2 cellular contexts compared by ENCODE assay signal in the genomic region with DNA sequence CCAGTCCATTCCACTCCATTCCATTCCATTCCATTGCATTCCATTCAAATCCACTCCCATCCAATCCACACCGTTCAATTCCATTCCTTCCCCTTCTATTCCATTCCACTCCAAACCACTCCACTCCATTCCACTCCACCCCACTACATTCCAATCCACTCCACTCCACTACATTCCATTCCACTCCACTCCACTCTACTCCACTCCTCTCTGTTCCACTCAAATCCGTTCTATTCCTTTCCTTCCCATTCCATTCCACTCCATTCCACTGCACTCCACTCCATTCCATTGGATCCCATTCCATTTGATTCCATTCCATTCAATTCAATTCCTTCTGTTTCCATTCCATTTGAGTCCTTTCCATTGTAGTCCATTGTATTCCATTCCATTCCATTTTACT.
TF ChIP-seq lines count a peak whose summit lies in the region.

No MANE protein-coding gene starts in this region.

TF ChIP-seq in GM23338, 12 proteins besides CTCF, POLR2A, EP300 and RAD21 (continued from another document):
- TF ChIP-seq, protein P1, sequence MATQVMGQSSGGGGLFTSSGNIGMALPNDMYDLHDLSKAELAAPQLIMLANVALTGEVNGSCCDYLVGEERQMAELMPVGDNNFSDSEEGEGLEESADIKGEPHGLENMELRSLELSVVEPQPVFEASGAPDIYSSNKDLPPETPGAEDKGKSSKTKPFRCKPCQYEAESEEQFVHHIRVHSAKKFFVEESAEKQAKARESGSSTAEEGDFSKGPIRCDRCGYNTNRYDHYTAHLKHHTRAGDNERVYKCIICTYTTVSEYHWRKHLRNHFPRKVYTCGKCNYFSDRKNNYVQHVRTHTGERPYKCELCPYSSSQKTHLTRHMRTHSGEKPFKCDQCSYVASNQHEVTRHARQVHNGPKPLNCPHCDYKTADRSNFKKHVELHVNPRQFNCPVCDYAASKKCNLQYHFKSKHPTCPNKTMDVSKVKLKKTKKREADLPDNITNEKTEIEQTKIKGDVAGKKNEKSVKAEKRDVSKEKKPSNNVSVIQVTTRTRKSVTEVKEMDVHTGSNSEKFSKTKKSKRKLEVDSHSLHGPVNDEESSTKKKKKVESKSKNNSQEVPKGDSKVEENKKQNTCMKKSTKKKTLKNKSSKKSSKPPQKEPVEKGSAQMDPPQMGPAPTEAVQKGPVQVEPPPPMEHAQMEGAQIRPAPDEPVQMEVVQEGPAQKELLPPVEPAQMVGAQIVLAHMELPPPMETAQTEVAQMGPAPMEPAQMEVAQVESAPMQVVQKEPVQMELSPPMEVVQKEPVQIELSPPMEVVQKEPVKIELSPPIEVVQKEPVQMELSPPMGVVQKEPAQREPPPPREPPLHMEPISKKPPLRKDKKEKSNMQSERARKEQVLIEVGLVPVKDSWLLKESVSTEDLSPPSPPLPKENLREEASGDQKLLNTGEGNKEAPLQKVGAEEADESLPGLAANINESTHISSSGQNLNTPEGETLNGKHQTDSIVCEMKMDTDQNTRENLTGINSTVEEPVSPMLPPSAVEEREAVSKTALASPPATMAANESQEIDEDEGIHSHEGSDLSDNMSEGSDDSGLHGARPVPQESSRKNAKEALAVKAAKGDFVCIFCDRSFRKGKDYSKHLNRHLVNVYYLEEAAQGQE (IDR thresholded peaks at IDR 0.05; ENCODE audit: unreplicated experiment): no peak

TF ChIP-seq in HepG2, 621 proteins besides CTCF, POLR2A, EP300 and RAD21 (continued from another document):
- TF ChIP-seq, protein P2, sequence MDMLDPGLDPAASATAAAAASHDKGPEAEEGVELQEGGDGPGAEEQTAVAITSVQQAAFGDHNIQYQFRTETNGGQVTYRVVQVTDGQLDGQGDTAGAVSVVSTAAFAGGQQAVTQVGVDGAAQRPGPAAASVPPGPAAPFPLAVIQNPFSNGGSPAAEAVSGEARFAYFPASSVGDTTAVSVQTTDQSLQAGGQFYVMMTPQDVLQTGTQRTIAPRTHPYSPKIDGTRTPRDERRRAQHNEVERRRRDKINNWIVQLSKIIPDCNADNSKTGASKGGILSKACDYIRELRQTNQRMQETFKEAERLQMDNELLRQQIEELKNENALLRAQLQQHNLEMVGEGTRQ (IDR thresholded peaks at IDR 0.05; ENCODE audit: low read depth, low read length): peak; percentile 22; the same call in 1 of the 2 replicates
- TF ChIP-seq, protein P2 (CRISPR knock-in tag; IDR thresholded peaks at IDR 0.05; ENCODE audit: borderline replicate concordance): no peak
- TF ChIP-seq, protein P3, sequence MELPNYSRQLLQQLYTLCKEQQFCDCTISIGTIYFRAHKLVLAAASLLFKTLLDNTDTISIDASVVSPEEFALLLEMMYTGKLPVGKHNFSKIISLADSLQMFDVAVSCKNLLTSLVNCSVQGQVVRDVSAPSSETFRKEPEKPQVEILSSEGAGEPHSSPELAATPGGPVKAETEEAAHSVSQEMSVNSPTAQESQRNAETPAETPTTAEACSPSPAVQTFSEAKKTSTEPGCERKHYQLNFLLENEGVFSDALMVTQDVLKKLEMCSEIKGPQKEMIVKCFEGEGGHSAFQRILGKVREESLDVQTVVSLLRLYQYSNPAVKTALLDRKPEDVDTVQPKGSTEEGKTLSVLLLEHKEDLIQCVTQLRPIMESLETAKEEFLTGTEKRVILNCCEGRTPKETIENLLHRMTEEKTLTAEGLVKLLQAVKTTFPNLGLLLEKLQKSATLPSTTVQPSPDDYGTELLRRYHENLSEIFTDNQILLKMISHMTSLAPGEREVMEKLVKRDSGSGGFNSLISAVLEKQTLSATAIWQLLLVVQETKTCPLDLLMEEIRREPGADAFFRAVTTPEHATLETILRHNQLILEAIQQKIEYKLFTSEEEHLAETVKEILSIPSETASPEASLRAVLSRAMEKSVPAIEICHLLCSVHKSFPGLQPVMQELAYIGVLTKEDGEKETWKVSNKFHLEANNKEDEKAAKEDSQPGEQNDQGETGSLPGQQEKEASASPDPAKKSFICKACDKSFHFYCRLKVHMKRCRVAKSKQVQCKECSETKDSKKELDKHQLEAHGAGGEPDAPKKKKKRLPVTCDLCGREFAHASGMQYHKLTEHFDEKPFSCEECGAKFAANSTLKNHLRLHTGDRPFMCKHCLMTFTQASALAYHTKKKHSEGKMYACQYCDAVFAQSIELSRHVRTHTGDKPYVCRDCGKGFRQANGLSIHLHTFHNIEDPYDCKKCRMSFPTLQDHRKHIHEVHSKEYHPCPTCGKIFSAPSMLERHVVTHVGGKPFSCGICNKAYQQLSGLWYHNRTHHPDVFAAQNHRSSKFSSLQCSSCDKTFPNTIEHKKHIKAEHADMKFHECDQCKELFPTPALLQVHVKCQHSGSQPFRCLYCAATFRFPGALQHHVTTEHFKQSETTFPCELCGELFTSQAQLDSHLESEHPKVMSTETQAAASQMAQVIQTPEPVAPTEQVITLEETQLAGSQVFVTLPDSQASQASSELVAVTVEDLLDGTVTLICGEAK (IDR thresholded peaks at IDR 0.05): peak; percentile 37
- TF ChIP-seq, protein P3 (CRISPR knock-in tag; IDR thresholded peaks at IDR 0.05): no peak
- TF ChIP-seq NFKB2 (CRISPR knock-in tag; IDR thresholded peaks at IDR 0.05; ENCODE audit: borderline replicate concordance) (no peak), ZNF282 (IDR thresholded peaks at IDR 0.05; ENCODE audit: partially characterized antibody) (peak; percentile 93), LCORL (IDR thresholded peaks at IDR 0.05) (no peak), LCORL (CRISPR knock-in tag; IDR thresholded peaks at IDR 0.05) (no peak)
